20 cellular contexts compared by ENCODE assay signal in genomic region chr11:18723991-18724390, GRCh38.
DNase-seq lines count a peak whose midpoint lies in the region; ATAC-seq and TF ChIP-seq lines count a peak whose summit lies in the region.
"Had no signal": no experiment of that assay in that cellular context is flagged by ENCODE, and none has a peak within 500 bp of the region (broad histone marks: within the 10 kb centered on the region; RNA-seq: fewer than 3 reads in every experiment).

No MANE protein-coding gene starts in this region.

- no peak for TF ChIP-seq RAD21 in Ishikawa (IDR thresholded peaks at IDR 0.05; ENCODE audit: low read depth)

- POLR2A ChIA-PET in RWPE1 (lab: Yijun Ruan, JAX; ENCODE audit: low non-redundant PET) = no interaction called here

- no peak for TF ChIP-seq EP300 in Ishikawa (IDR thresholded peaks at IDR 0.05; ENCODE audit: borderline replicate concordance)

- no peak overlapping the region for H3K27ac ChIP-seq in RWPE1
- H3K27ac ChIP-seq: skin epidermis, stomach had no signal

- no peak for TF ChIP-seq CTCF in RWPE1 (conservative IDR thresholded peaks at IDR 0.05; ENCODE audit: low read depth)

- CTCF ChIA-PET in RWPE1 (lab: Yijun Ruan, JAX) = interaction anchor here (0.5 to 1.2 kb wide), 6 partner anchors 8 to 420 kb away, joined by 3 to 4 read pairs (median 3); no protein-coding TSS in a partner anchor

- DNase-seq in DMS153 treated with DMSO at 0.1 percent for 48 hours (lab: John Stamatoyannopoulos, UW; ENCODE audit: unreplicated experiment) (peak; percentile 13), SW480 (ENCODE audit: low spot score) (peak; percentile 37), left kidney (ENCODE audit: low read depth, low spot score) (peak; percentile 72), RWPE1 (ENCODE audit: low spot score) (no peak), GOT3 (lab: John Stamatoyannopoulos, UW) (no peak)
- no peak for DNase-seq in stimulated activated CD4-positive, alpha-beta T cell treated with anti-CD3 and anti-CD28 coated beads, Interleukin-4, amount 100 ng/mL, for 24 hours
- DNase-seq: activated CD8-positive, alpha-beta memory T cell treated with anti-CD3 and anti-CD28 coated beads, Interleukin-2, amount 10 ng/mL, durations not matched to agents 7 days and 5 days; AML-193; dermis blood vessel endothelial cell; foreskin fibroblast; mesenchymal stem cell; naive thymus-derived CD4-positive, alpha-beta T cell; NCI-H1436; RPMI8226; stimulated activated CD4-positive, alpha-beta T cell treated with anti-CD3 and anti-CD28 coated beads, Interleukin-2, amount 100 ng/mL, for 48 hours; stomach had no signal

- ATAC-seq in GM21360 (IDR thresholded peaks at IDR 0.05; ENCODE audit: unreplicated experiment) = no peak
- ATAC-seq: activated CD8-positive, alpha-beta memory T cell treated with anti-CD3 and anti-CD28 coated beads, Interleukin-2, amount 10 ng/mL, durations not matched to agents 7 days and 5 days; GM23338; naive thymus-derived CD4-positive, alpha-beta T cell had no signal

TF ChIP-seq in Ishikawa, 13 proteins besides CTCF, POLR2A, EP300 and RAD21:
- TF ChIP-seq YY1 (IDR thresholded peaks at IDR 0.05; ENCODE audit: low read depth) = no peak
- TF ChIP-seq EGR1 (IDR thresholded peaks at IDR 0.05) = no peak
- TF ChIP-seq, protein P1, sequence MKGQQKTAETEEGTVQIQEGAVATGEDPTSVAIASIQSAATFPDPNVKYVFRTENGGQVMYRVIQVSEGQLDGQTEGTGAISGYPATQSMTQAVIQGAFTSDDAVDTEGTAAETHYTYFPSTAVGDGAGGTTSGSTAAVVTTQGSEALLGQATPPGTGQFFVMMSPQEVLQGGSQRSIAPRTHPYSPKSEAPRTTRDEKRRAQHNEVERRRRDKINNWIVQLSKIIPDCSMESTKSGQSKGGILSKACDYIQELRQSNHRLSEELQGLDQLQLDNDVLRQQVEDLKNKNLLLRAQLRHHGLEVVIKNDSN (IDR thresholded peaks at IDR 0.05) = peak; percentile 21; the same call in 1 of the 2 replicates
- no peak for TF ChIP-seq MAX (IDR thresholded peaks at IDR 0.05)

Comparison
In these comparisons a context has a peak if more than half of its experiments do, and no peak if none do; other contexts are left out.
1. DNase-seq: peak in DMS153 treated with DMSO at 0.1 percent for 48 hours (single experiment), SW480 (single experiment) and left kidney (single experiment); none in RWPE1 (single experiment), stimulated activated CD4-positive, alpha-beta T cell treated with anti-CD3 and anti-CD28 coated beads, Interleukin-4, amount 100 ng/mL, for 24 hours (single experiment) and GOT3 (single experiment).